8 cellular contexts compared by ENCODE assay signal in genomic region chrX:153926863-153927685, GRCh38. TPM values are rescaled to one million over a fixed set of nuclear protein-coding genes. Genes with fewer than 3 reads are reported as not detected.
DNase-seq lines count a peak whose midpoint lies in the region; ATAC-seq and FAIRE-seq lines count a peak whose summit lies in the region.

No MANE protein-coding gene starts in this region.

- peak; percentile 99 for FAIRE-seq in GM19239 (lab: Jason Lieb, UNC)
- FAIRE-seq in frontal cortex (lab: Jason Lieb, UNC) = no peak

- peaks cover 31% of the 10 kb centered on the region for H3K36me3 ChIP-seq in HUES6 (ENCODE audit: control insufficient read depth, insufficient read depth, low read length)

- DNase-seq in AML-193 (lab: John Stamatoyannopoulos, UW) = peak; percentile 81 to 84
- DNase-seq in GM19239 (ENCODE audit: insufficient read length, low spot score) = peak; percentile 70
- peak; percentile 87 for DNase-seq in RPMI8226
- DNase-seq in activated gamma-delta T cell (lab: John Stamatoyannopoulos, UW) = peak; percentile 51
- peak; percentile 93 for DNase-seq in cardiac septum (ENCODE audit: low spot score)
- no peak for DNase-seq in sciatic nerve (ENCODE audit: low spot score)
- no peak for DNase-seq in frontal cortex (ENCODE audit: low spot score in 2 of 2)

- H3K27me3 ChIP-seq in HUES6 (ENCODE audit: control insufficient read depth, insufficient read depth, low read length) = no peaks in the 10 kb centered on the region

- H3K27ac ChIP-seq in HUES6 (ENCODE audit: low read depth, low read length) = peak overlapping the region; percentile 86; the same call in 1 of the 2 replicates

- intact Hi-C loops in cardiac septum (cut with DNase I) (no loop called here), sciatic nerve (cut with DNase I) (no loop called here)

- ATAC-seq in sciatic nerve = peak; percentile 14

- peaks cover 9% of the 10 kb centered on the region; the same call in 1 of the 2 replicates for H3K9me3 ChIP-seq in HUES6 (ENCODE audit: control insufficient read depth, insufficient read depth, low read depth, low read length)

- peak overlapping the region; percentile 95 for H3K9ac ChIP-seq in HUES6 (ENCODE audit: low read length)

- H3K4me3 ChIP-seq in HUES6 (ENCODE audit: low read depth, low read length) = peak overlapping the region; percentile 80

- H3K4me1 ChIP-seq in HUES6 (ENCODE audit: control insufficient read depth, insufficient read depth, low read length) = peaks cover 34% of the 10 kb centered on the region

RNA-seq across cellular contexts. Expression of gene ARHGAP4, which starts 1.0 kb away (rescaled TPM):
- total RNA-seq in cardiac septum (22.9 TPM), sciatic nerve (50.7 TPM), frontal cortex (5.7 TPM)

RNA-seq across cellular contexts. Expression of gene NAA10, which starts 7.8 kb away (rescaled TPM):
- total RNA-seq in cardiac septum = 87.2 TPM
- total RNA-seq in sciatic nerve = 73.6 TPM
- total RNA-seq in frontal cortex = 21.6 TPM

RNA-seq across cellular contexts. Expression of gene RENBP, which starts 17.4 kb away (rescaled TPM):
- total RNA-seq in cardiac septum = 8.6 TPM
- total RNA-seq in sciatic nerve = 23.0 TPM
- total RNA-seq in frontal cortex = 2.4 TPM

RNA-seq across cellular contexts. Expression of gene AVPR2, which starts 22.6 kb away (rescaled TPM):
- 3.3 TPM for total RNA-seq in cardiac septum
- total RNA-seq in sciatic nerve = 5.6 TPM
- total RNA-seq in frontal cortex = not detected

RNA-seq across cellular contexts. Expression of gene L1CAM, which starts 41.1 kb away (rescaled TPM):
- total RNA-seq in cardiac septum (1.5 TPM), sciatic nerve (83.2 TPM), frontal cortex (101 TPM)

Comparison
In these comparisons a context has a peak if more than half of its experiments do, and no peak if none do; other contexts are left out.
1. DNase-seq: peak in AML-193 (2 of 2), GM19239 (single experiment), RPMI8226 (single experiment), activated gamma-delta T cell (single experiment) and cardiac septum (single experiment); none in sciatic nerve (single experiment) and frontal cortex (0 of 2).